In genomic region chr5:159031513-159031912, GRCh38 we compare ENCODE assay signal across 12 cellular contexts.
DNase-seq lines count a peak whose midpoint lies in the region; ATAC-seq and TF ChIP-seq lines count a peak whose summit lies in the region.
"Had no signal": no experiment of that assay in that cellular context is flagged by ENCODE, and none has a peak within 500 bp of the region (broad histone marks: within the 10 kb centered on the region; RNA-seq: fewer than 3 reads in every experiment).

No MANE protein-coding gene starts in this region.

- WGBS in mesendoderm (ENCODE audit: extremely low coverage, insufficient coverage, low lambda C conversion rate): no CpG with 5 or more reads among the region's 7 CpGs

- no peak overlapping the region for H4K5ac ChIP-seq in mesendoderm (ENCODE audit: low read length)

- no peak overlapping the region for H4K8ac ChIP-seq in mesendoderm (ENCODE audit: low read depth, low read length)

- H3K23ac ChIP-seq in mesendoderm (ENCODE audit: low read length): no peak overlapping the region

- H3K18ac ChIP-seq in mesendoderm (ENCODE audit: low read length): no peak overlapping the region

- no peaks in the 10 kb centered on the region for H3K79me2 ChIP-seq in mesendoderm (ENCODE audit: control insufficient read depth, insufficient read depth, low read length)

- H3K4me2 ChIP-seq in mesendoderm (ENCODE audit: low read length): no peak overlapping the region

- H3K27me3 ChIP-seq in RWPE2 (ENCODE audit: insufficient read depth, poor library complexity, severe bottlenecking) (peaks cover 33% of the 10 kb centered on the region), mesendoderm (ENCODE audit: insufficient read depth, low read length, poor library complexity) (no peaks in the 10 kb centered on the region)

- no peak overlapping the region for H2BK120ac ChIP-seq in mesendoderm (ENCODE audit: low read depth, low read length)

- H2AK5ac ChIP-seq in mesendoderm (ENCODE audit: low read length): no peak overlapping the region

- ATAC-seq in GM21825 (IDR thresholded peaks at IDR 0.05; ENCODE audit: unreplicated experiment) (peak; percentile 67), RWPE2 (ENCODE audit: low read depth) (peak; percentile 40; the same call in 2 of the 3 replicates), GM19324 (IDR thresholded peaks at IDR 0.05; ENCODE audit: low FRiP score, unreplicated experiment) (no peak), Right ventricle myocardium inferior (no peak)

- no peak overlapping the region for H2BK15ac ChIP-seq in mesendoderm (replicated peaks; ENCODE audit: low read depth)

- TF ChIP-seq CTCF in RWPE2 (IDR thresholded peaks at IDR 0.05; ENCODE audit: poor library complexity, severe bottlenecking): no peak

- no peak overlapping the region for H3K9ac ChIP-seq in mesendoderm (ENCODE audit: low read length)

- intact Hi-C loops in Right ventricle myocardium inferior (cut with DNase I): no loop called here

- no peaks in the 10 kb centered on the region for H3K79me1 ChIP-seq in mesendoderm (ENCODE audit: low read length)

- H3K27ac ChIP-seq in RWPE2 (ENCODE audit: poor library complexity, severe bottlenecking) (no peak overlapping the region), mesendoderm (ENCODE audit: low read depth, low read length) (no peak overlapping the region)
- H3K27ac ChIP-seq: epithelial cell of prostate had no signal

- no peaks in the 10 kb centered on the region for H3K4me1 ChIP-seq in RWPE2 (ENCODE audit: insufficient read depth, poor library complexity, severe bottlenecking)
- H3K4me1 ChIP-seq in mesendoderm (ENCODE audit: control insufficient read depth, low read depth, low read length): no peaks in the 10 kb centered on the region

- H3K36me3 ChIP-seq in RWPE2 (ENCODE audit: low read depth) (no peaks in the 10 kb centered on the region), mesendoderm (ENCODE audit: control insufficient read depth, insufficient read depth, low read length) (no peaks in the 10 kb centered on the region)

- H2BK5ac ChIP-seq in mesendoderm (ENCODE audit: low read length): no peak overlapping the region

- H3K4ac ChIP-seq in mesendoderm (ENCODE audit: low read depth, low read length): no peak overlapping the region

- H3K4me3 ChIP-seq in RWPE2 (ENCODE audit: severe bottlenecking) (no peak overlapping the region), mesendoderm (ENCODE audit: low read length) (no peak overlapping the region)

- no peaks in the 10 kb centered on the region for H3K9me3 ChIP-seq in RWPE2 (ENCODE audit: severe bottlenecking)

- peak; percentile 36 for DNase-seq in ELR (ENCODE audit: low read depth)
- no peak for DNase-seq in RWPE2 (ENCODE audit: low spot score)
- peak; percentile 4 for DNase-seq in mesendoderm
- DNase-seq in GM19238 (ENCODE audit: insufficient read length, low spot score): no peak
- no peak for DNase-seq in Kasumi-1 (lab: John Stamatoyannopoulos, UW)
- no peak for DNase-seq in Right ventricle myocardium inferior (ENCODE audit: missing footprints)
- DNase-seq: activated CD4-positive, alpha-beta memory T cell treated with anti-CD3 and anti-CD28 coated beads, Interleukin-2, amount 10 ng/mL, durations not matched to agents 7 days and 5 days; H9; Right ventricle myocardium superior had no signal

- no peak overlapping the region for H3K56ac ChIP-seq in mesendoderm (ENCODE audit: low read length)

Comparison
In these comparisons a context has a peak if more than half of its experiments do, and no peak if none do; other contexts are left out.
1. DNase-seq: peak in ELR (single experiment) and mesendoderm (single experiment); none in RWPE2 (single experiment), GM19238 (single experiment), Kasumi-1 (0 of 2) and Right ventricle myocardium inferior (single experiment).
2. ATAC-seq: peak in GM21825 (single experiment) and RWPE2 (single experiment); none in GM19324 (single experiment) and Right ventricle myocardium inferior (single experiment).